Comparison of ENCODE assay signal across 10 cellular contexts in genomic region chr4:38119663-38120374, GRCh38.
A peak's percentile ranks its signal among the peaks of the same experiment; 100 is the strongest.
DNase-seq lines count a peak whose midpoint lies in the region; ATAC-seq and TF ChIP-seq lines count a peak whose summit lies in the region.
"Had no signal": no experiment of that assay in that cellular context is flagged by ENCODE, and none has a peak within 500 bp of the region (broad histone marks: within the 10 kb centered on the region; RNA-seq: fewer than 3 reads in every experiment).

No MANE protein-coding gene starts in this region.

- H3K36me3 ChIP-seq in adipocyte (ENCODE audit: control insufficient read depth, insufficient read depth, low read length, severe bottlenecking): no peaks in the 10 kb centered on the region
- H3K36me3 ChIP-seq: neural progenitor cell had no signal

- H3K27me3 ChIP-seq in adipocyte (replicated peaks; ENCODE audit: control insufficient read depth, insufficient read depth, low read length): no peaks in the 10 kb centered on the region
- H3K27me3 ChIP-seq: neural progenitor cell had no signal

- peak overlapping the region; percentile 47 for H3K9ac ChIP-seq in adipocyte (ENCODE audit: low read length)
- H3K9ac ChIP-seq: neural progenitor cell had no signal

- TF ChIP-seq CTCF in HFF-Myc (IDR thresholded peaks at IDR 0.05; ENCODE audit: low read depth, low read length, missing control alignments): no peak

- ATAC-seq in HG03108 (IDR thresholded peaks at IDR 0.05; ENCODE audit: unreplicated experiment) (no peak), GM18867 (IDR thresholded peaks at IDR 0.05; ENCODE audit: unreplicated experiment) (no peak)

- peaks cover 16% of the 10 kb centered on the region for H3K4me1 ChIP-seq in adipocyte (ENCODE audit: control insufficient read depth, insufficient read depth, low read length)

- H3K4me3 ChIP-seq in HFF-Myc (replicated peaks; ENCODE audit: low read depth, low read length) (no peak overlapping the region), adipocyte (ENCODE audit: low read length) (peak overlapping the region; percentile 40)
- H3K4me3 ChIP-seq: neural progenitor cell had no signal

- DNase-seq in A172 (ENCODE audit: low spot score) (peak; percentile 81), HFF-Myc (ENCODE audit: extremely low read depth, low read depth) (peak; percentile 35), adipocyte (ENCODE audit: low read depth) (peak; percentile 85), islet precursor cell (peak; percentile 95), HuH-7.5 (ENCODE audit: low spot score) (no peak), NCI-H2081 treated with DMSO at 0.1 percent for 48 hours (lab: John Stamatoyannopoulos, UW) (no peak)
- DNase-seq: CD4-positive, alpha-beta T cell had no signal

- no peaks in the 10 kb centered on the region for H3K9me3 ChIP-seq in adipocyte (ENCODE audit: control insufficient read depth, low read length)

Comparison
In these comparisons a context has a peak if more than half of its experiments do, and no peak if none do; other contexts are left out.
1. DNase-seq: peak in A172 (single experiment), HFF-Myc (single experiment), adipocyte (single experiment) and islet precursor cell (single experiment); none in HuH-7.5 (single experiment) and NCI-H2081 treated with DMSO at 0.1 percent for 48 hours (single experiment).